1 cellular context compared by ENCODE assay signal in the genomic region with DNA sequence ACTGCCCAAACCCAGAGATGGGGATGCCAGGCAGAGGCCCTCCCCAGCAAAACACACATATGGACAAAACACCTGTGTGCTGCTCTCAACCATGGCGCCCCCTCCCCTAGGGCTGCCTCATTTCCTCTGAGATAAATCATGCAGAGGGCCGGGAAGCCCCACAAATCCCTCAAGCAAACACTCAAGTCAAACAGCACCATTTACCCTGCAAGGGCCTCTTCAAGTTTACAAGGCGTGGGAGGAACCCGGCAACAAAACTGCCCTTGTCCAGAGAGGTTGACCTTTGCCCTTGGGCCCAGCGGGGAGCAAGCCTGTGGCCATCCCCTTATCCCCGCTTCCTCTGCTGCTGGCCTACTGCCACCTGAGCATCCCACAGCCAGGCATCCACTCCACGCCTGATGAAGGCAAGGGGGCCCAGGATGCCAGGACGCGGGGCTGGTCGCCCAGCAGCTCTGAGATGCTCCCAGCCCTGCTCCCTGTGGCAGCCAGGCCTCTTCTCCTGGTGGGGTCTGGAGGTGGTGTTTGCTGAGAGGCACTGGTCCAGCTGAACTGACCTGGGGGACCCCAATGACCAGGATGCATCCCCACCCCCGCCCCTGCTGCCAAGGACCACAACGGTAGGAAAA.
TF ChIP-seq lines count a peak whose summit lies in the region.

No MANE protein-coding gene starts in this region.

TF ChIP-seq in H1, 55 proteins besides CTCF, POLR2A, EP300 and RAD21:
- TF ChIP-seq RNF2 (IDR thresholded peaks at IDR 0.05; ENCODE audit: borderline replicate concordance, low read depth, low read length, missing control alignments, poor library complexity, severe bottlenecking) (no peak), GTF2F1 (IDR thresholded peaks at IDR 0.05; ENCODE audit: borderline replicate concordance, low read depth, low read length) (no peak), KDM1A (IDR thresholded peaks at IDR 0.05; ENCODE audit: borderline replicate concordance, low read length) (no peak), SIRT6 (IDR thresholded peaks at IDR 0.05; ENCODE audit: low read length) (no peak)
